Comparison of ENCODE assay signal across 22 cellular contexts in the genomic region with DNA sequence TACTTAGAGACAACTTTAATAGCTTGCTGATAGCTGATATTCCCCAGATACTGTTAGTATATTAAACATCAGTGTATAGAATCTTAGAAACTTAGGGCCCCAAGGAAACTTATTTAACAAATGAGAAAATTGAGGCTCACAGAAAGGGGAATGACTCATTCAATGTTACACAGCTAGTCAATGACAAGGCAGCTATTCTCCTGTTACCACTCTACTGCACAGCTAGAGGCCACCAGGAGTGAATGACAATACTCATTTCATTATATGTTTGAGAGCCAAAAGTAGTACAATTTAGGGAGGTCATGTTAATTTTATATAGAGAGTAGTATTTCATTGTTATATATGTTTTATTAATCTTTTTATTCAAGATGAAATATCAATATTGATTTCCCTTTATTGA.
"Had no signal": no experiment of that assay in that cellular context is flagged by ENCODE, and none has a peak within 500 bp of the region (broad histone marks: within the 10 kb centered on the region; RNA-seq: fewer than 3 reads in every experiment).

No MANE protein-coding gene starts in this region.

- H3K9me3 ChIP-seq: ovary, psoas muscle, sigmoid colon, thyroid gland, vagina had no signal

- H3K27ac ChIP-seq: ovary, psoas muscle, sigmoid colon, stomach, thyroid gland, vagina had no signal

- FAIRE-seq: endothelial cell of umbilical vein, frontal cortex, keratinocyte had no signal

- ATAC-seq: left lobe of liver; natural killer cell; psoas muscle; right cardiac atrium; stimulated activated effector memory CD8-positive, alpha-beta T cell treated with anti-CD3 and anti-CD28 coated beads, Interleukin-12 subunit alpha, Interleukin-12 subunit beta, amount 100 ng/mL, for 72 hours had no signal

- H3K27me3 ChIP-seq: ovary, sigmoid colon, stomach, thyroid gland, vagina had no signal

- H3K4me1 ChIP-seq: psoas muscle, sigmoid colon, stomach, thyroid gland, vagina had no signal

- DNase-seq: effector CD8-positive, alpha-beta T cell; head of caudate nucleus; natural killer cell; occipital lobe; ovary; posterior cingulate gyrus; psoas muscle; right cardiac atrium; sigmoid colon; stimulated activated CD4-positive, alpha-beta T cell treated with anti-CD3 and anti-CD28 coated beads, Interleukin-2, amount 100 ng/mL, for 24 hours; stimulated activated CD4-positive, alpha-beta T cell treated with anti-CD3 and anti-CD28 coated beads, Interleukin-4, amount 100 ng/mL, for 24 hours; stimulated activated naive CD4-positive, alpha-beta T cell treated with Interleukin-2 at 50 U/mL for 16 hours; stomach; thyroid gland; trophoblast cell had no signal

- H3K36me3 ChIP-seq: ovary, sigmoid colon, stomach, thyroid gland, vagina had no signal

- H3K4me3 ChIP-seq: lung, ovary, psoas muscle, sigmoid colon, stomach, thyroid gland, vagina had no signal
